ENCODE assay signal across 2 cellular contexts in the genomic region with DNA sequence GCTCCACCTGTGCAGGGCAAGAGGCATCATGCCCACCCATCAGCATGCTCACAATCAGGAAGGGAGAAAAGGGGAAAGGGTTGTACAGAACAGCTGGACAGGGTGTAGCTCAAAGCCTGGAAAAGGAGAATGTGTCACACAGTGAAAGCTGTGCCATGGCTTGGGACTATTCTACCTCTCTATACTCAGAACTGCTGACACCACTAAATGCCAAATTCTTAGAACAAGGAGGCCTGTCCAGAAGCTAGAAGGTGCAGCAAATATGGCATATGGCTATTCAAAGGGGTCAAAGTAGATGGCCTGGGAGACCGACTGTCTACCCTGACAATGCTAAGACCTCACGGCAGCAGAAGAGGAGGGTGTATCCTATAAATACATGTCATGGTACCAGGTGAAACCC.
TF ChIP-seq lines count a peak whose summit lies in the region.

No MANE protein-coding gene starts in this region.

TF ChIP-seq in HepG2, 621 proteins besides CTCF, POLR2A, EP300 and RAD21:
- TF ChIP-seq, protein P1, sequence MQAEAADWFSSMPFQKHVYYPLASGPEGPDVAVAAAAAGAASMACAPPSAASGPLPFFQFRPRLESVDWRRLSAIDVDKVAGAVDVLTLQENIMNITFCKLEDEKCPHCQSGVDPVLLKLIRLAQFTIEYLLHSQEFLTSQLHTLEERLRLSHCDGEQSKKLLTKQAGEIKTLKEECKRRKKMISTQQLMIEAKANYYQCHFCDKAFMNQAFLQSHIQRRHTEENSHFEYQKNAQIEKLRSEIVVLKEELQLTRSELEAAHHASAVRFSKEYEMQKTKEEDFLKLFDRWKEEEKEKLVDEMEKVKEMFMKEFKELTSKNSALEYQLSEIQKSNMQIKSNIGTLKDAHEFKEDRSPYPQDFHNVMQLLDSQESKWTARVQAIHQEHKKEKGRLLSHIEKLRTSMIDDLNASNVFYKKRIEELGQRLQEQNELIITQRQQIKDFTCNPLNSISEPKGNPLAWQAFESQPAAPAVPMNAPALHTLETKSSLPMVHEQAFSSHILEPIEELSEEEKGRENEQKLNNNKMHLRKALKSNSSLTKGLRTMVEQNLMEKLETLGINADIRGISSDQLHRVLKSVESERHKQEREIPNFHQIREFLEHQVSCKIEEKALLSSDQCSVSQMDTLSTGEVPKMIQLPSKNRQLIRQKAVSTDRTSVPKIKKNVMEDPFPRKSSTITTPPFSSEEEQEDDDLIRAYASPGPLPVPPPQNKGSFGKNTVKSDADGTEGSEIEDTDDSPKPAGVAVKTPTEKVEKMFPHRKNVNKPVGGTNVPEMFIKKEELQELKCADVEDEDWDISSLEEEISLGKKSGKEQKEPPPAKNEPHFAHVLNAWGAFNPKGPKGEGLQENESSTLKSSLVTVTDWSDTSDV (CRISPR knock-in tag; IDR thresholded peaks at IDR 0.05), result no peak
- TF ChIP-seq MAFF (IDR thresholded peaks at IDR 0.05; ENCODE audit: low read depth, low read length), result peak; percentile 58
- no peak for TF ChIP-seq ZNF468 (CRISPR knock-in tag; IDR thresholded peaks at IDR 0.05)
- TF ChIP-seq MAFK (conservative IDR thresholded peaks at IDR 0.05 in 1 of 2, IDR thresholded peaks at IDR 0.05 in 1 of 2; ENCODE audit: low read length in 2 of 2), result peak; percentile 70 to 78
- no peak for TF ChIP-seq ZNF12 (CRISPR knock-in tag; IDR thresholded peaks at IDR 0.05)

TF ChIP-seq in WTC11, 78 proteins besides CTCF, POLR2A, EP300 and RAD21:
- TF ChIP-seq JUN (CRISPR knock-in tag; IDR thresholded peaks at IDR 0.05), result no peak
- TF ChIP-seq, protein P2, sequence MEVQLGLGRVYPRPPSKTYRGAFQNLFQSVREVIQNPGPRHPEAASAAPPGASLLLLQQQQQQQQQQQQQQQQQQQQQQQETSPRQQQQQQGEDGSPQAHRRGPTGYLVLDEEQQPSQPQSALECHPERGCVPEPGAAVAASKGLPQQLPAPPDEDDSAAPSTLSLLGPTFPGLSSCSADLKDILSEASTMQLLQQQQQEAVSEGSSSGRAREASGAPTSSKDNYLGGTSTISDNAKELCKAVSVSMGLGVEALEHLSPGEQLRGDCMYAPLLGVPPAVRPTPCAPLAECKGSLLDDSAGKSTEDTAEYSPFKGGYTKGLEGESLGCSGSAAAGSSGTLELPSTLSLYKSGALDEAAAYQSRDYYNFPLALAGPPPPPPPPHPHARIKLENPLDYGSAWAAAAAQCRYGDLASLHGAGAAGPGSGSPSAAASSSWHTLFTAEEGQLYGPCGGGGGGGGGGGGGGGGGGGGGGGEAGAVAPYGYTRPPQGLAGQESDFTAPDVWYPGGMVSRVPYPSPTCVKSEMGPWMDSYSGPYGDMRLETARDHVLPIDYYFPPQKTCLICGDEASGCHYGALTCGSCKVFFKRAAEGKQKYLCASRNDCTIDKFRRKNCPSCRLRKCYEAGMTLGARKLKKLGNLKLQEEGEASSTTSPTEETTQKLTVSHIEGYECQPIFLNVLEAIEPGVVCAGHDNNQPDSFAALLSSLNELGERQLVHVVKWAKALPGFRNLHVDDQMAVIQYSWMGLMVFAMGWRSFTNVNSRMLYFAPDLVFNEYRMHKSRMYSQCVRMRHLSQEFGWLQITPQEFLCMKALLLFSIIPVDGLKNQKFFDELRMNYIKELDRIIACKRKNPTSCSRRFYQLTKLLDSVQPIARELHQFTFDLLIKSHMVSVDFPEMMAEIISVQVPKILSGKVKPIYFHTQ (CRISPR knock-in tag; IDR thresholded peaks at IDR 0.05), result no peak
- no peak for TF ChIP-seq ETV6 (CRISPR knock-in tag; IDR thresholded peaks at IDR 0.05)
- no peak for TF ChIP-seq CREM (CRISPR knock-in tag; IDR thresholded peaks at IDR 0.05)
- TF ChIP-seq JAZF1 (CRISPR knock-in tag; IDR thresholded peaks at IDR 0.05), result no peak
- TF ChIP-seq, protein P3, sequence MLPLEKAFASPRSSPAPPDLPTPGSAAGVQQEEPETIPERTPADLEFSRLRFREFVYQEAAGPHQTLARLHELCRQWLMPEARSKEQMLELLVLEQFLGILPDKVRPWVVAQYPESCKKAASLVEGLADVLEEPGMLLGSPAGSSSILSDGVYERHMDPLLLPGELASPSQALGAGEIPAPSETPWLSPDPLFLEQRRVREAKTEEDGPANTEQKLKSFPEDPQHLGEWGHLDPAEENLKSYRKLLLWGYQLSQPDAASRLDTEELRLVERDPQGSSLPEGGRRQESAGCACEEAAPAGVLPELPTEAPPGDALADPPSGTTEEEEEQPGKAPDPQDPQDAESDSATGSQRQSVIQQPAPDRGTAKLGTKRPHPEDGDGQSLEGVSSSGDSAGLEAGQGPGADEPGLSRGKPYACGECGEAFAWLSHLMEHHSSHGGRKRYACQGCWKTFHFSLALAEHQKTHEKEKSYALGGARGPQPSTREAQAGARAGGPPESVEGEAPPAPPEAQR (CRISPR knock-in tag; IDR thresholded peaks at IDR 0.05), result no peak
- no peak for TF ChIP-seq SOX15 (CRISPR knock-in tag; IDR thresholded peaks at IDR 0.05)
- TF ChIP-seq FOXP1 (CRISPR knock-in tag; IDR thresholded peaks at IDR 0.05; ENCODE audit: borderline replicate concordance), result no peak
- TF ChIP-seq, protein P4, sequence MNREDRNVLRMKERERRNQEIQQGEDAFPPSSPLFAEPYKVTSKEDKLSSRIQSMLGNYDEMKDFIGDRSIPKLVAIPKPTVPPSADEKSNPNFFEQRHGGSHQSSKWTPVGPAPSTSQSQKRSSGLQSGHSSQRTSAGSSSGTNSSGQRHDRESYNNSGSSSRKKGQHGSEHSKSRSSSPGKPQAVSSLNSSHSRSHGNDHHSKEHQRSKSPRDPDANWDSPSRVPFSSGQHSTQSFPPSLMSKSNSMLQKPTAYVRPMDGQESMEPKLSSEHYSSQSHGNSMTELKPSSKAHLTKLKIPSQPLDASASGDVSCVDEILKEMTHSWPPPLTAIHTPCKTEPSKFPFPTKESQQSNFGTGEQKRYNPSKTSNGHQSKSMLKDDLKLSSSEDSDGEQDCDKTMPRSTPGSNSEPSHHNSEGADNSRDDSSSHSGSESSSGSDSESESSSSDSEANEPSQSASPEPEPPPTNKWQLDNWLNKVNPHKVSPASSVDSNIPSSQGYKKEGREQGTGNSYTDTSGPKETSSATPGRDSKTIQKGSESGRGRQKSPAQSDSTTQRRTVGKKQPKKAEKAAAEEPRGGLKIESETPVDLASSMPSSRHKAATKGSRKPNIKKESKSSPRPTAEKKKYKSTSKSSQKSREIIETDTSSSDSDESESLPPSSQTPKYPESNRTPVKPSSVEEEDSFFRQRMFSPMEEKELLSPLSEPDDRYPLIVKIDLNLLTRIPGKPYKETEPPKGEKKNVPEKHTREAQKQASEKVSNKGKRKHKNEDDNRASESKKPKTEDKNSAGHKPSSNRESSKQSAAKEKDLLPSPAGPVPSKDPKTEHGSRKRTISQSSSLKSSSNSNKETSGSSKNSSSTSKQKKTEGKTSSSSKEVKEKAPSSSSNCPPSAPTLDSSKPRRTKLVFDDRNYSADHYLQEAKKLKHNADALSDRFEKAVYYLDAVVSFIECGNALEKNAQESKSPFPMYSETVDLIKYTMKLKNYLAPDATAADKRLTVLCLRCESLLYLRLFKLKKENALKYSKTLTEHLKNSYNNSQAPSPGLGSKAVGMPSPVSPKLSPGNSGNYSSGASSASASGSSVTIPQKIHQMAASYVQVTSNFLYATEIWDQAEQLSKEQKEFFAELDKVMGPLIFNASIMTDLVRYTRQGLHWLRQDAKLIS (CRISPR knock-in tag; IDR thresholded peaks at IDR 0.05; ENCODE audit: borderline replicate concordance), result no peak
- TF ChIP-seq, protein P5, sequence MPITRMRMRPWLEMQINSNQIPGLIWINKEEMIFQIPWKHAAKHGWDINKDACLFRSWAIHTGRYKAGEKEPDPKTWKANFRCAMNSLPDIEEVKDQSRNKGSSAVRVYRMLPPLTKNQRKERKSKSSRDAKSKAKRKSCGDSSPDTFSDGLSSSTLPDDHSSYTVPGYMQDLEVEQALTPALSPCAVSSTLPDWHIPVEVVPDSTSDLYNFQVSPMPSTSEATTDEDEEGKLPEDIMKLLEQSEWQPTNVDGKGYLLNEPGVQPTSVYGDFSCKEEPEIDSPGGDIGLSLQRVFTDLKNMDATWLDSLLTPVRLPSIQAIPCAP (CRISPR knock-in tag; IDR thresholded peaks at IDR 0.05), result no peak
- no peak for TF ChIP-seq ELF4 (CRISPR knock-in tag; IDR thresholded peaks at IDR 0.05; ENCODE audit: low read depth)
- TF ChIP-seq, protein P6, sequence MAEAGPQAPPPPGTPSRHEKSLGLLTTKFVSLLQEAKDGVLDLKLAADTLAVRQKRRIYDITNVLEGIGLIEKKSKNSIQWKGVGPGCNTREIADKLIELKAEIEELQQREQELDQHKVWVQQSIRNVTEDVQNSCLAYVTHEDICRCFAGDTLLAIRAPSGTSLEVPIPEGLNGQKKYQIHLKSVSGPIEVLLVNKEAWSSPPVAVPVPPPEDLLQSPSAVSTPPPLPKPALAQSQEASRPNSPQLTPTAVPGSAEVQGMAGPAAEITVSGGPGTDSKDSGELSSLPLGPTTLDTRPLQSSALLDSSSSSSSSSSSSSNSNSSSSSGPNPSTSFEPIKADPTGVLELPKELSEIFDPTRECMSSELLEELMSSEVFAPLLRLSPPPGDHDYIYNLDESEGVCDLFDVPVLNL (CRISPR knock-in tag; IDR thresholded peaks at IDR 0.05; ENCODE audit: borderline replicate concordance, low read depth), result no peak
